In genomic region chr9:110183208-110184145, GRCh38 we compare ENCODE assay signal across 8 cellular contexts. TPM values are rescaled to one million over a fixed set of nuclear protein-coding genes. Genes with fewer than 3 reads are reported as not detected.
DNase-seq lines count a peak whose midpoint lies in the region; ATAC-seq and TF ChIP-seq lines count a peak whose summit lies in the region.

No MANE protein-coding gene starts in this region.

- H3K36me3 ChIP-seq in Caco-2 (ENCODE audit: control insufficient read depth, insufficient read depth, low read length), result no peaks in the 10 kb centered on the region; the same call in 1 of the 2 replicates
- no peaks in the 10 kb centered on the region for H3K36me3 ChIP-seq in neuronal stem cell (replicated peaks in 1 of 2; ENCODE audit: control insufficient read depth in 2 of 2, insufficient read depth in 2 of 2, low read length in 2 of 2)
- no peaks in the 10 kb centered on the region for H3K36me3 ChIP-seq in upper lobe of right lung

- H3K27ac ChIP-seq in neuronal stem cell (replicated peaks; ENCODE audit: low read length) (no peak overlapping the region), upper lobe of right lung (no peak overlapping the region)

- POLR2A ChIA-PET in Caco-2 (lab: Charles Lee), result interaction anchor here (0.9 kb wide), 1 partner anchor 73 kb away, joined by 3 read pairs; the partner anchor contains the start of gene TXN

- no peak overlapping the region for H3K14ac ChIP-seq in neuronal stem cell (ENCODE audit: low read length)

- no peak overlapping the region for H2BK5ac ChIP-seq in neuronal stem cell (ENCODE audit: low read length)

- WGBS in neuronal stem cell (ENCODE audit: extremely low coverage in 2 of 2, insufficient read length in 2 of 2, insufficient replicate concordance in 1 of 2), 2 donors, result no CpG with 5 or more reads among the region's 7 CpGs

- H3K79me1 ChIP-seq in neuronal stem cell (ENCODE audit: low read depth, low read length), result no peaks in the 10 kb centered on the region

- no peak overlapping the region for H2BK12ac ChIP-seq in neuronal stem cell (ENCODE audit: low read length)

- CTCF ChIA-PET in Caco-2 (lab: Charles Lee), result interaction anchor here (0.6 to 1.8 kb wide), 15 partner anchors 11 to 470 kb away, joined by 3 to 23 read pairs (median 7); partner anchors contain the start of gene TXN

- peaks cover 4% of the 10 kb centered on the region; the same call in 1 of the 2 replicates for H3K9me3 ChIP-seq in Caco-2
- H3K9me3 ChIP-seq in neuronal stem cell (replicated peaks in 1 of 2; ENCODE audit: control insufficient read depth in 2 of 2, insufficient read depth in 1 of 2, low read depth in 1 of 2, low read length in 2 of 2), result peaks cover 3 to 9% of the 10 kb centered on the region in 2 donors
- H3K9me3 ChIP-seq in upper lobe of right lung, result no peaks in the 10 kb centered on the region

- H3K4me3 ChIP-seq in Caco-2 (ENCODE audit: low read depth, low read length) (no peak overlapping the region), fibroblast of villous mesenchyme (ENCODE audit: low read depth, low read length) (no peak overlapping the region), neuronal stem cell (ENCODE audit: low read length in 2 of 2) (no peak overlapping the region), upper lobe of right lung (no peak overlapping the region)

- H3K4me1 ChIP-seq in Caco-2 (no peaks in the 10 kb centered on the region), neuronal stem cell (ENCODE audit: control insufficient read depth in 2 of 2, insufficient read depth in 1 of 2, low read depth in 1 of 2, low read length in 2 of 2) (no peaks in the 10 kb centered on the region), upper lobe of right lung (peaks cover 11% of the 10 kb centered on the region)

- no peaks in the 10 kb centered on the region for H3K4me1 Mint-ChIP-seq in Caco-2 (ENCODE audit: low read depth, unreplicated experiment)

- H4K8ac ChIP-seq in neuronal stem cell (ENCODE audit: low read depth, low read length), result no peak overlapping the region

- H3K4ac ChIP-seq in neuronal stem cell (ENCODE audit: low read length), result no peak overlapping the region

- intact Hi-C loops in Caco-2 (cut with micrococcal nuclease; ENCODE audit: unreplicated experiment) (loop anchor here (1.0 to 5.0 kb wide), 5 partner anchors 34 to 440 kb away; partner anchors contain the start of gene TXN), upper lobe of right lung (cut with DNase I) (no loop called here)

- H2AFZ ChIP-seq in neuronal stem cell (ENCODE audit: low read length), result no peak overlapping the region

- peak; percentile 82 for ATAC-seq in GM19452 (IDR thresholded peaks at IDR 0.05; ENCODE audit: unreplicated experiment)
- ATAC-seq in upper lobe of right lung, result peak; percentile 91

- no peaks in the 10 kb centered on the region for H3K27me3 Mint-ChIP-seq in Caco-2 (ENCODE audit: insufficient read depth, unreplicated experiment)

- H2BK15ac ChIP-seq in neuronal stem cell (ENCODE audit: low read length), result no peak overlapping the region

- H3K4me2 ChIP-seq in neuronal stem cell (ENCODE audit: insufficient read depth, low read length, poor library complexity, severe bottlenecking), result no peak overlapping the region

- H3K27me3 ChIP-seq in Caco-2 (replicated peaks; ENCODE audit: control insufficient read depth, insufficient read depth, low read length) (no peaks in the 10 kb centered on the region), neuronal stem cell (ENCODE audit: control insufficient read depth in 3 of 3, insufficient read depth in 3 of 3, low read depth in 1 of 3, low read length in 3 of 3) (peaks cover 0 to 4% (median 0%) of the 10 kb centered on the region in 3 experiments), upper lobe of right lung (no peaks in the 10 kb centered on the region)

- BruUV-seq in Caco-2 (replicated peaks; lab: Mats Ljungman, UMichigan), result no TSS peak

- no peak overlapping the region for H3K23ac ChIP-seq in neuronal stem cell (ENCODE audit: low read depth, low read length, poor library complexity)

- H2BK120ac ChIP-seq in neuronal stem cell (ENCODE audit: low read depth, low read length), result no peak overlapping the region

- H3K9me3 Mint-ChIP-seq in Caco-2 (ENCODE audit: unreplicated experiment), result peaks cover 30% of the 10 kb centered on the region

- H3K36me3 Mint-ChIP-seq in Caco-2 (ENCODE audit: insufficient read depth, unreplicated experiment), result no peaks in the 10 kb centered on the region

- no peak overlapping the region for H3K4me3 Mint-ChIP-seq in Caco-2 (ENCODE audit: unreplicated experiment)

- H3K27ac Mint-ChIP-seq in Caco-2 (ENCODE audit: unreplicated experiment), result no peak overlapping the region

- DNase-seq in Caco-2 (peak; percentile 79 to 81), HPDE6-E6E7 (ENCODE audit: extremely low spot score) (peak; percentile 54), NOMO-1 treated with dmso at 0.1 percent for 144 hours (lab: John Stamatoyannopoulos, UW; ENCODE audit: unreplicated experiment) (peak; percentile 24), activated T-cell treated with anti-CD3 and anti-CD28 coated beads for 48 hours (ENCODE audit: low read depth) (peak; percentile 23), fibroblast of villous mesenchyme (ENCODE audit: low read depth) (peak; percentile 82), neuronal stem cell (ENCODE audit: low spot score) (peak; percentile 61), upper lobe of right lung (no peak)

- no peak overlapping the region for H4K91ac ChIP-seq in neuronal stem cell (ENCODE audit: low read depth, low read length, poor library complexity)

- no peak overlapping the region for H3K18ac ChIP-seq in neuronal stem cell (ENCODE audit: low read length)

- H3K9ac ChIP-seq in neuronal stem cell (ENCODE audit: low read depth, low read length, poor library complexity), result no peak overlapping the region

- no peak overlapping the region for H2AK5ac ChIP-seq in neuronal stem cell (ENCODE audit: low read depth, low read length)

- TF ChIP-seq CTCF in Caco-2 (IDR thresholded peaks at IDR 0.05; ENCODE audit: insufficient read depth in 1 of 2, low read depth in 1 of 2, low read length in 1 of 2, severe bottlenecking in 1 of 2, unreplicated experiment in 1 of 2), result peak; percentile 70 to 87
- TF ChIP-seq CTCF in fibroblast of villous mesenchyme (IDR thresholded peaks at IDR 0.05; ENCODE audit: insufficient read depth, low read depth, low read length), result peak; percentile 76
- TF ChIP-seq CTCF in upper lobe of right lung (IDR thresholded peaks at IDR 0.05), result peak; percentile 80

RNA-seq across cellular contexts. Expression of gene C9orf152, which starts 24.5 kb away (rescaled TPM):
- total RNA-seq in Caco-2 (2022) (0.36 and 0.42 TPM in 2 replicates), fibroblast of villous mesenchyme (not detected in 2 replicates), upper lobe of right lung (27.6 TPM)
- polyA plus RNA-seq in neuronal stem cell (2013, experiment 1 of 2), result not detected
- polyA plus RNA-seq in neuronal stem cell (2013, experiment 2 of 2), result not detected

Comparison
In these comparisons a context has a peak if more than half of its experiments do, and no peak if none do; other contexts are left out.
1. RNA of gene C9orf152, which starts 24.5 kb away (total RNA-seq): 27.6 TPM in upper lobe of right lung (single experiment); 0.36 to 0.42 TPM in Caco-2 and not detected in fibroblast of villous mesenchyme; every median in the first group is over 10 times any median in the second.
2. Peak in every context shown above with its lines, with median percentiles within 50 percentile points of each other: CTCF ChIP-seq.